In genomic region chr11:235180-235997, GRCh38 we compare ENCODE assay signal across 6 cellular contexts.
DNase-seq lines count a peak whose midpoint lies in the region; ATAC-seq lines count a peak whose summit lies in the region.

No MANE protein-coding gene starts in this region.

- CTCF ChIA-PET in activated naive CD4-positive, alpha-beta T cell treated with anti-CD3 and anti-CD28 coated beads, Interleukin-2, amount 10 ng/mL, durations not matched to agents 7 days and 5 days (lab: Charles Lee): interaction anchor here (1.1 to 1.4 kb wide), 2 partner anchors 15 to 28 kb away, joined by 3 read pairs; partner anchors contain the start of genes BET1L and RIC8A

- no peaks in the 10 kb centered on the region for H3K27me3 Mint-ChIP-seq in activated naive CD4-positive, alpha-beta T cell treated with anti-CD3 and anti-CD28 coated beads, Interleukin-2, amount 10 ng/mL, durations not matched to agents 7 days and 5 days

- peaks cover 10% of the 10 kb centered on the region for H3K36me3 Mint-ChIP-seq in activated naive CD4-positive, alpha-beta T cell treated with anti-CD3 and anti-CD28 coated beads, Interleukin-2, amount 10 ng/mL, durations not matched to agents 7 days and 5 days

- H3K9me3 Mint-ChIP-seq in activated naive CD4-positive, alpha-beta T cell treated with anti-CD3 and anti-CD28 coated beads, Interleukin-2, amount 10 ng/mL, durations not matched to agents 7 days and 5 days: no peaks in the 10 kb centered on the region

- no peak for ATAC-seq in HG02840 (IDR thresholded peaks at IDR 0.05; ENCODE audit: low FRiP score, unreplicated experiment)

- H3K4me1 Mint-ChIP-seq in activated naive CD4-positive, alpha-beta T cell treated with anti-CD3 and anti-CD28 coated beads, Interleukin-2, amount 10 ng/mL, durations not matched to agents 7 days and 5 days: peaks cover 34% of the 10 kb centered on the region

- DNase-seq in stimulated activated CD8-positive, alpha-beta memory T cell treated with anti-CD3 and anti-CD28 coated beads, Interleukin-12 subunit alpha, Interleukin-12 subunit beta, amount 100 ng/mL, for 1 hour (ENCODE audit: low read depth): peak; percentile 53
- no peak for DNase-seq in stimulated activated CD8-positive, alpha-beta memory T cell treated with anti-CD3 and anti-CD28 coated beads, Interleukin-4, amount 100 ng/mL, for 48 hours
- no peak for DNase-seq in activated naive CD4-positive, alpha-beta T cell treated with anti-CD3 and anti-CD28 coated beads, Interleukin-2, amount 10 ng/mL, durations not matched to agents 7 days and 5 days
- DNase-seq in medulla oblongata (ENCODE audit: extremely low spot score) (peak; percentile 21), GDM1 (lab: John Stamatoyannopoulos, UW) (no peak)

- peak overlapping the region; percentile 94 for H3K4me3 Mint-ChIP-seq in activated naive CD4-positive, alpha-beta T cell treated with anti-CD3 and anti-CD28 coated beads, Interleukin-2, amount 10 ng/mL, durations not matched to agents 7 days and 5 days

- H3K27ac Mint-ChIP-seq in activated naive CD4-positive, alpha-beta T cell treated with anti-CD3 and anti-CD28 coated beads, Interleukin-2, amount 10 ng/mL, durations not matched to agents 7 days and 5 days: peak overlapping the region; percentile 90

Comparison
In these comparisons a context has a peak if more than half of its experiments do, and no peak if none do; other contexts are left out.
1. DNase-seq: peak in stimulated activated CD8-positive, alpha-beta memory T cell treated with anti-CD3 and anti-CD28 coated beads, Interleukin-12 subunit alpha, Interleukin-12 subunit beta, amount 100 ng/mL, for 1 hour (single experiment) and medulla oblongata (single experiment); none in stimulated activated CD8-positive, alpha-beta memory T cell treated with anti-CD3 and anti-CD28 coated beads, Interleukin-4, amount 100 ng/mL, for 48 hours (single experiment), activated naive CD4-positive, alpha-beta T cell treated with anti-CD3 and anti-CD28 coated beads, Interleukin-2, amount 10 ng/mL, durations not matched to agents 7 days and 5 days (single experiment) and GDM1 (single experiment).